19 cellular contexts compared by ENCODE assay signal in genomic region chr5:2388005-2388361, GRCh38.
"Had no signal": no experiment of that assay in that cellular context is flagged by ENCODE, and none has a peak within 500 bp of the region (broad histone marks: within the 10 kb centered on the region; RNA-seq: fewer than 3 reads in every experiment).

No MANE protein-coding gene starts in this region.

- H3K4me3 ChIP-seq: mucosa of descending colon, thoracic aorta had no signal

- H3K27ac ChIP-seq: brain microvascular endothelial cell, thoracic aorta had no signal

- H3K9me3 ChIP-seq: mucosa of descending colon, thoracic aorta had no signal

- H3K36me3 ChIP-seq: brain microvascular endothelial cell, thoracic aorta had no signal

- H3K27me3 ChIP-seq: brain microvascular endothelial cell had no signal

- ATAC-seq: activated CD8-positive, alpha-beta T cell treated with anti-CD3 and anti-CD28 coated beads, Interleukin-2, amount 10 ng/mL, durations not matched to agents 7 days and 5 days; esophagus mucosa; mucosa of descending colon had no signal

- DNase-seq: activated CD4-positive, alpha-beta T cell treated with anti-CD3 and anti-CD28 coated beads for 1 hour; activated CD4-positive, alpha-beta T cell treated with anti-CD3 and anti-CD28 coated beads, Interleukin-2, amount 50 U/mL, for 1 hour; activated CD8-positive, alpha-beta T cell treated with anti-CD3 and anti-CD28 coated beads, Interleukin-2, amount 10 ng/mL, durations not matched to agents 7 days and 5 days; activated gamma-delta T cell treated with Interleukin-2 at 50 U/mL for 16 hours; aorta; caudate nucleus; dermis blood vessel endothelial cell; effector memory CD4-positive, alpha-beta T cell; mesendoderm; mucosa of descending colon; naive B cell; occipital lobe; posterior cingulate gyrus; stimulated activated CD4-positive, alpha-beta T cell treated with anti-CD3 and anti-CD28 coated beads, Interleukin-2, amount 100 ng/mL, for 48 hours; stimulated activated naive CD4-positive, alpha-beta T cell; T-helper 1 cell had no signal
